In the genomic region with DNA sequence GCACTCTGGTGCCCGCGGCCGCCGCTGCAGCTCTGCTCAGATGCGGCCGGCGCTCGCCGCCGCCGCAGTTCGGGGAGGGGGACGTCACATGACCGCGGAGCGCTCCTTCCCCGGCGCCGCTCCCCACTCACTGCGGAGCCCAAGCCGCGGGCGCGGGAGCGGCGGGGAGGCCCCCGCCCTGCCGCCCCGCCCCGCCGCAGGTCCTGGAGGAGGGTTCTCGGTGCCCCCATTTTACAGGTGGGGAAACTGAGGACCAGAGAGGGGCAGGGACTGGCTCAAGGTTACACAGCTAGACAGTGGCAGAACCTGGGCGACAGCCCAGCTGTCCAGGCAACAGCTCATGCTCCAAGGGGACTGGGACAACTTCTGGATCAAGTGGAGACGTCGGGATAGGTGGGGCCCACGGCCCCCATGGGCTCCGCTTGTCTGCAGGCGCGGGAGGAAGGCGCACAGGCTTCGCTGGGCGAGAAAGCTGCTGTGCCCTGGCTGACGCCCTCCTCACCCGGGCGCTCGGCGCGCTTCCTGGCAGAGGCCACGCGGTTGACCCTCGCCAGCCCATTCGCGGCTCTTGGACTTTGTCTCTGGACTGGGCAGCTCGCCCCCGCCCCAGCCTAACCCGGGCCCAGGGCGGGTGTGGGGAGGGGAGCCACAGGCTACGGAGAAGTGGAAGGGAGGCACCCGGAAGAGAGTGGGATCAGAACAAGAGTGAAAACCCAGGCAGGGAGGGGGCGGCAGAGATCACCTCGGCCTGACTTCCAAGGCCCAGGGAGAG, we compare ENCODE assay signal across 1 cellular context.
TF ChIP-seq lines count a peak whose summit lies in the region.

A gene (minus strand): TSS at position 71 of the 772 bp plus-strand sequence. CDS start 49,325 bp downstream, outside the sequence.

TF ChIP-seq in K562, 482 proteins besides CTCF, POLR2A, EP300 and RAD21 (continued from another document and continues in another):
- TF ChIP-seq, protein P1, sequence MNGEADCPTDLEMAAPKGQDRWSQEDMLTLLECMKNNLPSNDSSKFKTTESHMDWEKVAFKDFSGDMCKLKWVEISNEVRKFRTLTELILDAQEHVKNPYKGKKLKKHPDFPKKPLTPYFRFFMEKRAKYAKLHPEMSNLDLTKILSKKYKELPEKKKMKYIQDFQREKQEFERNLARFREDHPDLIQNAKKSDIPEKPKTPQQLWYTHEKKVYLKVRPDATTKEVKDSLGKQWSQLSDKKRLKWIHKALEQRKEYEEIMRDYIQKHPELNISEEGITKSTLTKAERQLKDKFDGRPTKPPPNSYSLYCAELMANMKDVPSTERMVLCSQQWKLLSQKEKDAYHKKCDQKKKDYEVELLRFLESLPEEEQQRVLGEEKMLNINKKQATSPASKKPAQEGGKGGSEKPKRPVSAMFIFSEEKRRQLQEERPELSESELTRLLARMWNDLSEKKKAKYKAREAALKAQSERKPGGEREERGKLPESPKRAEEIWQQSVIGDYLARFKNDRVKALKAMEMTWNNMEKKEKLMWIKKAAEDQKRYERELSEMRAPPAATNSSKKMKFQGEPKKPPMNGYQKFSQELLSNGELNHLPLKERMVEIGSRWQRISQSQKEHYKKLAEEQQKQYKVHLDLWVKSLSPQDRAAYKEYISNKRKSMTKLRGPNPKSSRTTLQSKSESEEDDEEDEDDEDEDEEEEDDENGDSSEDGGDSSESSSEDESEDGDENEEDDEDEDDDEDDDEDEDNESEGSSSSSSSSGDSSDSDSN (IDR thresholded peaks at IDR 0.05; ENCODE audit: borderline replicate concordance in 1 of 2, low read depth in 2 of 2, low read length in 2 of 2), result peak in 1 of 2 experiments; percentile 87; a peak in 2 of 4 replicates
- peak; percentile 88 for TF ChIP-seq HMGN3 (IDR thresholded peaks at IDR 0.05; ENCODE audit: borderline replicate concordance, extremely low read depth, insufficient read length, low read depth, low read length)
- TF ChIP-seq, protein P2, sequence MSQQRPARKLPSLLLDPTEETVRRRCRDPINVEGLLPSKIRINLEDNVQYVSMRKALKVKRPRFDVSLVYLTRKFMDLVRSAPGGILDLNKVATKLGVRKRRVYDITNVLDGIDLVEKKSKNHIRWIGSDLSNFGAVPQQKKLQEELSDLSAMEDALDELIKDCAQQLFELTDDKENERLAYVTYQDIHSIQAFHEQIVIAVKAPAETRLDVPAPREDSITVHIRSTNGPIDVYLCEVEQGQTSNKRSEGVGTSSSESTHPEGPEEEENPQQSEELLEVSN (IDR thresholded peaks at IDR 0.05; ENCODE audit: borderline replicate concordance in 1 of 2, extremely low read depth in 1 of 2, insufficient read depth in 1 of 2, insufficient read length in 1 of 2, low read depth in 1 of 2, low read length in 1 of 2, poor library complexity in 1 of 2, severe bottlenecking in 1 of 2), result peak; percentile 37 to 66
- TF ChIP-seq FIP1L1 (IDR thresholded peaks at IDR 0.05; ENCODE audit: low read depth, low read length, poor library complexity, severe bottlenecking), result peak; percentile 72
- TF ChIP-seq, protein P3, sequence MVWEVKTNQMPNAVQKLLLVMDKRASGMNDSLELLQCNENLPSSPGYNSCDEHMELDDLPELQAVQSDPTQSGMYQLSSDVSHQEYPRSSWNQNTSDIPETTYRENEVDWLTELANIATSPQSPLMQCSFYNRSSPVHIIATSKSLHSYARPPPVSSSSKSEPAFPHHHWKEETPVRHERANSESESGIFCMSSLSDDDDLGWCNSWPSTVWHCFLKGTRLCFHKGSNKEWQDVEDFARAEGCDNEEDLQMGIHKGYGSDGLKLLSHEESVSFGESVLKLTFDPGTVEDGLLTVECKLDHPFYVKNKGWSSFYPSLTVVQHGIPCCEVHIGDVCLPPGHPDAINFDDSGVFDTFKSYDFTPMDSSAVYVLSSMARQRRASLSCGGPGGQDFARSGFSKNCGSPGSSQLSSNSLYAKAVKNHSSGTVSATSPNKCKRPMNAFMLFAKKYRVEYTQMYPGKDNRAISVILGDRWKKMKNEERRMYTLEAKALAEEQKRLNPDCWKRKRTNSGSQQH (CRISPR knock-in tag; IDR thresholded peaks at IDR 0.05), result no peak
- TF ChIP-seq JUND (IDR thresholded peaks at IDR 0.05; ENCODE audit: borderline replicate concordance, low read depth, low read length), result 0 out of 2 replicates have a peak, but pooled peaks have one; percentile 17
- peak; percentile 27; the same call in 1 of the 3 replicates for TF ChIP-seq JUND (tag; IDR thresholded peaks at IDR 0.05; ENCODE audit: borderline replicate concordance, low read depth, low read length)
- TF ChIP-seq, protein P4, sequence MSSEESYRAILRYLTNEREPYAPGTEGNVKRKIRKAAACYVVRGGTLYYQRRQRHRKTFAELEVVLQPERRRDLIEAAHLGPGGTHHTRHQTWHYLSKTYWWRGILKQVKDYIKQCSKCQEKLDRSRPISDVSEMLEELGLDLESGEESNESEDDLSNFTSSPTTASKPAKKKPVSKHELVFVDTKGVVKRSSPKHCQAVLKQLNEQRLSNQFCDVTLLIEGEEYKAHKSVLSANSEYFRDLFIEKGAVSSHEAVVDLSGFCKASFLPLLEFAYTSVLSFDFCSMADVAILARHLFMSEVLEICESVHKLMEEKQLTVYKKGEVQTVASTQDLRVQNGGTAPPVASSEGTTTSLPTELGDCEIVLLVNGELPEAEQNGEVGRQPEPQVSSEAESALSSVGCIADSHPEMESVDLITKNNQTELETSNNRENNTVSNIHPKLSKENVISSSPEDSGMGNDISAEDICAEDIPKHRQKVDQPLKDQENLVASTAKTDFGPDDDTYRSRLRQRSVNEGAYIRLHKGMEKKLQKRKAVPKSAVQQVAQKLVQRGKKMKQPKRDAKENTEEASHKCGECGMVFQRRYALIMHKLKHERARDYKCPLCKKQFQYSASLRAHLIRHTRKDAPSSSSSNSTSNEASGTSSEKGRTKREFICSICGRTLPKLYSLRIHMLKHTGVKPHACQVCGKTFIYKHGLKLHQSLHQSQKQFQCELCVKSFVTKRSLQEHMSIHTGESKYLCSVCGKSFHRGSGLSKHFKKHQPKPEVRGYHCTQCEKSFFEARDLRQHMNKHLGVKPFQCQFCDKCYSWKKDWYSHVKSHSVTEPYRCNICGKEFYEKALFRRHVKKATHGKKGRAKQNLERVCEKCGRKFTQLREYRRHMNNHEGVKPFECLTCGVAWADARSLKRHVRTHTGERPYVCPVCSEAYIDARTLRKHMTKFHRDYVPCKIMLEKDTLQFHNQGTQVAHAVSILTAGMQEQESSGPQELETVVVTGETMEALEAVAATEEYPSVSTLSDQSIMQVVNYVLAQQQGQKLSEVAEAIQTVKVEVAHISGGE (CRISPR knock-in tag; IDR thresholded peaks at IDR 0.05), result peak in 2 of 3 experiments; percentile 59 to 86; a peak in 3 of 6 replicates
- peak; percentile 79; the same call in 1 of the 2 replicates for TF ChIP-seq GTF2E2 (tag; IDR thresholded peaks at IDR 0.05)
- TF ChIP-seq, protein P5, sequence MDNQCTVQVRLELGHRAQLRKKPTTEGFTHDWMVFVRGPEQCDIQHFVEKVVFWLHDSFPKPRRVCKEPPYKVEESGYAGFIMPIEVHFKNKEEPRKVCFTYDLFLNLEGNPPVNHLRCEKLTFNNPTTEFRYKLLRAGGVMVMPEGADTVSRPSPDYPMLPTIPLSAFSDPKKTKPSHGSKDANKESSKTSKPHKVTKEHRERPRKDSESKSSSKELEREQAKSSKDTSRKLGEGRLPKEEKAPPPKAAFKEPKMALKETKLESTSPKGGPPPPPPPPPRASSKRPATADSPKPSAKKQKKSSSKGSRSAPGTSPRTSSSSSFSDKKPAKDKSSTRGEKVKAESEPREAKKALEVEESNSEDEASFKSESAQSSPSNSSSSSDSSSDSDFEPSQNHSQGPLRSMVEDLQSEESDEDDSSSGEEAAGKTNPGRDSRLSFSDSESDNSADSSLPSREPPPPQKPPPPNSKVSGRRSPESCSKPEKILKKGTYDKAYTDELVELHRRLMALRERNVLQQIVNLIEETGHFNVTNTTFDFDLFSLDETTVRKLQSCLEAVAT (IDR thresholded peaks at IDR 0.05), result 0 out of 4 replicates have a peak, but pooled peaks of 1 of the 2 experiments have one; percentile 39
- TF ChIP-seq ZKSCAN1 (IDR thresholded peaks at IDR 0.05; ENCODE audit: low read depth, low read length), result no peak; the same call in 1 of the 2 replicates
- no peak for TF ChIP-seq TFAM (CRISPR knock-in tag; conservative IDR thresholded peaks at IDR 0.05)
- TF ChIP-seq SAFB2 (IDR thresholded peaks at IDR 0.05; ENCODE audit: borderline replicate concordance, low read depth, low read length, severe bottlenecking), result no peak
- TF ChIP-seq, protein P6, sequence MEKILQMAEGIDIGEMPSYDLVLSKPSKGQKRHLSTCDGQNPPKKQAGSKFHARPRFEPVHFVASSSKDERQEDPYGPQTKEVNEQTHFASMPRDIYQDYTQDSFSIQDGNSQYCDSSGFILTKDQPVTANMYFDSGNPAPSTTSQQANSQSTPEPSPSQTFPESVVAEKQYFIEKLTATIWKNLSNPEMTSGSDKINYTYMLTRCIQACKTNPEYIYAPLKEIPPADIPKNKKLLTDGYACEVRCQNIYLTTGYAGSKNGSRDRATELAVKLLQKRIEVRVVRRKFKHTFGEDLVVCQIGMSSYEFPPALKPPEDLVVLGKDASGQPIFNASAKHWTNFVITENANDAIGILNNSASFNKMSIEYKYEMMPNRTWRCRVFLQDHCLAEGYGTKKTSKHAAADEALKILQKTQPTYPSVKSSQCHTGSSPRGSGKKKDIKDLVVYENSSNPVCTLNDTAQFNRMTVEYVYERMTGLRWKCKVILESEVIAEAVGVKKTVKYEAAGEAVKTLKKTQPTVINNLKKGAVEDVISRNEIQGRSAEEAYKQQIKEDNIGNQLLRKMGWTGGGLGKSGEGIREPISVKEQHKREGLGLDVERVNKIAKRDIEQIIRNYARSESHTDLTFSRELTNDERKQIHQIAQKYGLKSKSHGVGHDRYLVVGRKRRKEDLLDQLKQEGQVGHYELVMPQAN (IDR thresholded peaks at IDR 0.05; ENCODE audit: borderline replicate concordance), result no peak; the same call in 1 of the 2 replicates
- peak; percentile 94 for TF ChIP-seq KAT7 (CRISPR knock-in tag; IDR thresholded peaks at IDR 0.05; ENCODE audit: borderline replicate concordance)
- TF ChIP-seq, protein P7, sequence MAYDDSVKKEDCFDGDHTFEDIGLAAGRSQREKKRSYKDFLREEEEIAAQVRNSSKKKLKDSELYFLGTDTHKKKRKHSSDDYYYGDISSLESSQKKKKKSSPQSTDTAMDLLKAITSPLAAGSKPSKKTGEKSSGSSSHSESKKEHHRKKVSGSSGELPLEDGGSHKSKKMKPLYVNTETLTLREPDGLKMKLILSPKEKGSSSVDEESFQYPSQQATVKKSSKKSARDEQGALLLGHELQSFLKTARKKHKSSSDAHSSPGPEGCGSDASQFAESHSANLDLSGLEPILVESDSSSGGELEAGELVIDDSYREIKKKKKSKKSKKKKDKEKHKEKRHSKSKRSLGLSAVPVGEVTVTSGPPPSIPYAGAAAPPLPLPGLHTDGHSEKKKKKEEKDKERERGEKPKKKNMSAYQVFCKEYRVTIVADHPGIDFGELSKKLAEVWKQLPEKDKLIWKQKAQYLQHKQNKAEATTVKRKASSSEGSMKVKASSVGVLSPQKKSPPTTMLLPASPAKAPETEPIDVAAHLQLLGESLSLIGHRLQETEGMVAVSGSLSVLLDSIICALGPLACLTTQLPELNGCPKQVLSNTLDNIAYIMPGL (CRISPR knock-in tag; IDR thresholded peaks at IDR 0.05), result 0 out of 2 replicates have a peak, but pooled peaks have one; percentile 70
- TF ChIP-seq ZNF707 (CRISPR knock-in tag; conservative IDR thresholded peaks at IDR 0.05), result no peak
- TF ChIP-seq FOXK1 (CRISPR knock-in tag; IDR thresholded peaks at IDR 0.05; ENCODE audit: borderline replicate concordance), result no peak
- peak; percentile 79 for TF ChIP-seq GATAD2B (IDR thresholded peaks at IDR 0.05; ENCODE audit: borderline replicate concordance)
- TF ChIP-seq, protein P8, sequence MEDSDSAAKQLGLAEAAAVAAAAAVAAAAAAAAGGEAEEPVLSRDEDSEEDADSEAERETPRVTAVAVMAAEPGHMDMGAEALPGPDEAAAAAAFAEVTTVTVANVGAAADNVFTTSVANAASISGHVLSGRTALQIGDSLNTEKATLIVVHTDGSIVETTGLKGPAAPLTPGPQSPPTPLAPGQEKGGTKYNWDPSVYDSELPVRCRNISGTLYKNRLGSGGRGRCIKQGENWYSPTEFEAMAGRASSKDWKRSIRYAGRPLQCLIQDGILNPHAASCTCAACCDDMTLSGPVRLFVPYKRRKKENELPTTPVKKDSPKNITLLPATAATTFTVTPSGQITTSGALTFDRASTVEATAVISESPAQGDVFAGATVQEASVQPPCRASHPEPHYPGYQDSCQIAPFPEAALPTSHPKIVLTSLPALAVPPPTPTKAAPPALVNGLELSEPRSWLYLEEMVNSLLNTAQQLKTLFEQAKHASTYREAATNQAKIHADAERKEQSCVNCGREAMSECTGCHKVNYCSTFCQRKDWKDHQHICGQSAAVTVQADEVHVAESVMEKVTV (CRISPR knock-in tag; IDR thresholded peaks at IDR 0.05), result no peak
- TF ChIP-seq ZNF785 (CRISPR knock-in tag; IDR thresholded peaks at IDR 0.05), result no peak
- TF ChIP-seq ZNF584 (CRISPR knock-in tag; IDR thresholded peaks at IDR 0.05; ENCODE audit: low read depth), result 0 out of 2 replicates have a peak, but pooled peaks have one; percentile 34
- TF ChIP-seq, protein P9, sequence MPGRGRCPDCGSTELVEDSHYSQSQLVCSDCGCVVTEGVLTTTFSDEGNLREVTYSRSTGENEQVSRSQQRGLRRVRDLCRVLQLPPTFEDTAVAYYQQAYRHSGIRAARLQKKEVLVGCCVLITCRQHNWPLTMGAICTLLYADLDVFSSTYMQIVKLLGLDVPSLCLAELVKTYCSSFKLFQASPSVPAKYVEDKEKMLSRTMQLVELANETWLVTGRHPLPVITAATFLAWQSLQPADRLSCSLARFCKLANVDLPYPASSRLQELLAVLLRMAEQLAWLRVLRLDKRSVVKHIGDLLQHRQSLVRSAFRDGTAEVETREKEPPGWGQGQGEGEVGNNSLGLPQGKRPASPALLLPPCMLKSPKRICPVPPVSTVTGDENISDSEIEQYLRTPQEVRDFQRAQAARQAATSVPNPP (IDR thresholded peaks at IDR 0.05; ENCODE audit: borderline replicate concordance, insufficient read depth, insufficient read length), result no peak
- TF ChIP-seq SMAD1 (IDR thresholded peaks at IDR 0.05; ENCODE audit: low read depth, low read length, partially characterized antibody), result no peak
- TF ChIP-seq GATAD2A (IDR thresholded peaks at IDR 0.05), result no peak
- no peak for TF ChIP-seq ZNF408 (CRISPR knock-in tag; IDR thresholded peaks at IDR 0.05; ENCODE audit: low read depth)
- no peak for TF ChIP-seq ZNF79 (CRISPR knock-in tag; IDR thresholded peaks at IDR 0.05; ENCODE audit: low read depth)
- TF ChIP-seq RBM25 (IDR thresholded peaks at IDR 0.05; ENCODE audit: low read depth, low read length, severe bottlenecking), result peak; percentile 99
- TF ChIP-seq CBFA2T2 (conservative IDR thresholded peaks at IDR 0.05), result no peak
- peak; percentile 85 for TF ChIP-seq ZBTB1 (CRISPR knock-in tag; IDR thresholded peaks at IDR 0.05; ENCODE audit: borderline replicate concordance, low read depth)
- TF ChIP-seq TCF7L2 (IDR thresholded peaks at IDR 0.05; ENCODE audit: low read depth, low read length), result no peak
- TF ChIP-seq, protein P10, sequence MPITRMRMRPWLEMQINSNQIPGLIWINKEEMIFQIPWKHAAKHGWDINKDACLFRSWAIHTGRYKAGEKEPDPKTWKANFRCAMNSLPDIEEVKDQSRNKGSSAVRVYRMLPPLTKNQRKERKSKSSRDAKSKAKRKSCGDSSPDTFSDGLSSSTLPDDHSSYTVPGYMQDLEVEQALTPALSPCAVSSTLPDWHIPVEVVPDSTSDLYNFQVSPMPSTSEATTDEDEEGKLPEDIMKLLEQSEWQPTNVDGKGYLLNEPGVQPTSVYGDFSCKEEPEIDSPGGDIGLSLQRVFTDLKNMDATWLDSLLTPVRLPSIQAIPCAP (CRISPR knock-in tag; IDR thresholded peaks at IDR 0.05; ENCODE audit: borderline replicate concordance), result 0 out of 2 replicates have a peak, but pooled peaks have one; percentile 44
- TF ChIP-seq NFIX (CRISPR knock-in tag; IDR thresholded peaks at IDR 0.05; ENCODE audit: low read depth), result no peak
